Comparison of ENCODE assay signal across 27 cellular contexts in the genomic region with DNA sequence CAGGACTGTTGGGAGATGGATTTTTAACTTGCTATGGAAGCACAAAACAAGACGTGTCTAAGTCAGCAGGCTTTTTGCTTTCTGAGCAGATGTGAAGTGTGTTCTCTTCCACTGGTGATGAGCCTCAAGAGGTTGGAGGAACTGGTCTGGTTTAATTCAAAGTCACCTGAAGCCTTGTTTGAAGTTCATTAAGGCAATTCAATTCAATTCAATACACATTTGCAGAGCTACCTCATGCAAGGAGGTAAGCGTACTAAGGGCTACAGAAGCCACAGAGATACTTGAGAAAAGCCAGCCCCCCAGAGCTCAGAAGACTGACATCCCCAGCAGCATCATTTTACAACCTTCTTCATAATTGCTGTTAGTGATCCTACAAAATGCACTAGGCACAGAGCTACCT.
DNase-seq lines count a peak whose midpoint lies in the region; FAIRE-seq and TF ChIP-seq lines count a peak whose summit lies in the region.
"Had no signal": no experiment of that assay in that cellular context is flagged by ENCODE, and none has a peak within 500 bp of the region (broad histone marks: within the 10 kb centered on the region; RNA-seq: fewer than 3 reads in every experiment).

No MANE protein-coding gene starts in this region.

- intact Hi-C loops in CD14-positive monocyte (cut with micrococcal nuclease) = no loop called here

- H3K9me3 ChIP-seq in Loucy (ENCODE audit: insufficient read depth, low read depth, low read length) = no peaks in the 10 kb centered on the region
- no peaks in the 10 kb centered on the region for H3K9me3 ChIP-seq in endocrine pancreas (ENCODE audit: control insufficient read depth, low read length)
- H3K9me3 ChIP-seq: BE2C, Peyer's patch had no signal

- H3K4me2 ChIP-seq in Loucy (ENCODE audit: low read depth, low read length, poor library complexity, severe bottlenecking) = no peak overlapping the region

- no peaks in the 10 kb centered on the region for H3K9me2 ChIP-seq in Loucy (replicated peaks; ENCODE audit: low read depth, low read length)

- peaks cover 0 to 2% (median 0%) of the 10 kb centered on the region in 3 donors for H3K27me3 Mint-ChIP-seq in CD14-positive monocyte (ENCODE audit: low read depth in 3 of 3)

- H3K4me1 ChIP-seq in Loucy (ENCODE audit: insufficient read depth, low read length, poor library complexity, severe bottlenecking) (no peaks in the 10 kb centered on the region), endocrine pancreas (ENCODE audit: control insufficient read depth, insufficient read depth, low read length) (peaks cover 13% of the 10 kb centered on the region)
- H3K4me1 ChIP-seq: BE2C, Peyer's patch had no signal

- no peak for FAIRE-seq in frontal cortex (lab: Jason Lieb, UNC)
- FAIRE-seq: H54, K562 had no signal

- H3K9ac ChIP-seq in Loucy (ENCODE audit: low read depth, low read length, poor library complexity, severe bottlenecking) (no peak overlapping the region), endocrine pancreas (ENCODE audit: control insufficient read depth, insufficient read depth, low read length) (no peak overlapping the region)

- H4K20me1 ChIP-seq in Loucy (ENCODE audit: insufficient read depth, low read length, poor library complexity, severe bottlenecking) = no peaks in the 10 kb centered on the region

- no peak overlapping the region for H3K4me3 Mint-ChIP-seq in CD14-positive monocyte

- H3K4me1 Mint-ChIP-seq in CD14-positive monocyte = no peaks in the 10 kb centered on the region

- H3K79me2 ChIP-seq in Loucy (ENCODE audit: insufficient read depth, low read length) = no peaks in the 10 kb centered on the region

- no peak overlapping the region for H3K4me3 ChIP-seq in Loucy (ENCODE audit: low read length, poor library complexity, severe bottlenecking)
- H3K4me3 ChIP-seq in endocrine pancreas (ENCODE audit: control insufficient read depth, insufficient read depth, low read length) = peak overlapping the region; percentile 49
- H3K4me3 ChIP-seq: GM12878, K562, Peyer's patch, SK-N-MC had no signal

- DNase-seq in NCI-H345 treated with DMSO at 0.1 percent for 48 hours (lab: John Stamatoyannopoulos, UW; ENCODE audit: unreplicated experiment) (peak; percentile 12), NCI-H345 (lab: John Stamatoyannopoulos, UW) (no peak), NCI-H1930 (lab: John Stamatoyannopoulos, UW) (peak; percentile 19 to 57), hepatic stellate cell (ENCODE audit: low spot score) (no peak), frontal cortex (ENCODE audit: low spot score in 2 of 2) (no peak), CD14-positive monocyte (ENCODE audit: low spot score) (no peak)
- DNase-seq: 8988T, ACHN, BE2C, Calu3, DMS153, EL, GDM1, Kasumi-1, NCI-H1105 treated with DMSO at 0.1 percent for 48 hours, NCI-H2029, NCI-H2171, NCI-H226, NCI-H526 treated with DMSO at 0.1 percent for 48 hours, Peyer's patch, SHP77 treated with DMSO at 0.1 percent for 48 hours had no signal

- no peak overlapping the region for H3K27ac Mint-ChIP-seq in CD14-positive monocyte

- no peaks in the 10 kb centered on the region for H3K36me3 ChIP-seq in Loucy (ENCODE audit: insufficient read depth, low read length)
- H3K36me3 ChIP-seq in endocrine pancreas (ENCODE audit: control insufficient read depth, insufficient read depth, low read length) = no peaks in the 10 kb centered on the region
- H3K36me3 ChIP-seq: BE2C, Peyer's patch had no signal

- TF ChIP-seq CTCF in Loucy (conservative IDR thresholded peaks at IDR 0.05; ENCODE audit: low read length) = no peak
- no peak for TF ChIP-seq CTCF in CD14-positive monocyte (IDR thresholded peaks at IDR 0.05)

- H3K9me3 Mint-ChIP-seq in CD14-positive monocyte = no peaks in the 10 kb centered on the region

- H3K27me3 ChIP-seq in Loucy (ENCODE audit: insufficient read depth, low read length, poor library complexity, severe bottlenecking) (no peaks in the 10 kb centered on the region), endocrine pancreas (ENCODE audit: control insufficient read depth, insufficient read depth, low read length) (no peaks in the 10 kb centered on the region)
- H3K27me3 ChIP-seq: BE2C, Peyer's patch had no signal

- no peaks in the 10 kb centered on the region for H3K36me3 Mint-ChIP-seq in CD14-positive monocyte

- H3F3A ChIP-seq in Loucy (ENCODE audit: low read depth) = no peaks in the 10 kb centered on the region

- peak overlapping the region; percentile 30 for H2AFZ ChIP-seq in Loucy (ENCODE audit: low read length)

Comparison
In these comparisons a context has a peak if more than half of its experiments do, and no peak if none do; other contexts are left out.
1. DNase-seq: peak in NCI-H345 treated with DMSO at 0.1 percent for 48 hours (single experiment) and NCI-H1930 (2 of 2); none in NCI-H345 (single experiment), hepatic stellate cell (single experiment), frontal cortex (0 of 2) and CD14-positive monocyte (single experiment).